ENCODE assay signal across 11 cellular contexts in the genomic region with DNA sequence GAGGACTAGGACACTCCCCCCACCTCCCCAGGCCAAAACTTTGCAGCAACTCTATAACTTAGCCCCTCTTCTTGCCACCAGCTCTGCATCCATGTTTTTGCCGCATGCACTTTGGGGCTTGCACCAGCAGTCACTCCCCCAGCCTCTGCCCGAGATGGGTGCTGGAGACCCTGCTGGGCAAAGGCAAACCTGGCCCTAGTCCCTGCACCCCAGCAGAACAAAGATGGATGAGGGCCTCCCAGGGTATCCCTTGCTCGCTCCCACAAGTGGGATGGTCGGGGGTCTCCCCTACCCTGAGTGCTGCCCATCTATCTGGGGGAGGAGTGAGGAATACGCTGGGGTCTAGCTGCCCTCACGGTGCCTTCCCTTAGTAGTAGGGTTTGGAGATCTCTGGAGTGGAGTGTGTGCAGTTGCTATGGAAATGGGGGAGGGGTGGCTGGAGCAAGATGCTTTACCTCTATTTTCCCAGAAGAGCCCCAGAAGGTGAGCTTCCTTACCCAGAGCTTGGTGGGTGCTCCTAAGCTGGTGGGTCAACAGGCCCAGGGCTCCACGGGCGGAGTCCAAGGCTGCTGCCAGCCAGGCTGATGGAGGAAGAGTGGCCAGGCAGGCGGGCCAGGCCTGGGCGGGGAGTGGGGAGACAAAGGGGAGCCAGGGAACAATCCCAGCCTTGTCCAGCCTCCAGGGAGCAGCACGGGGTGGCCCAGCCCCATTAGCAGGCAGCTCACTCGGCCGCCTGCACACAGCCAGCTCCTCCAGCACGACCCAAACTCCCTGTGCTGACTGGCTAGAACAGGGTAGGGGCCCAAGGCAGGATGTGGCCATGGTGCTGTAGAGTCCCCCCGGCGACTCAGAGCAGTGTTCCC. TPM values are rescaled to one million over a fixed set of nuclear protein-coding genes. Genes with fewer than 3 reads are reported as not detected.
DNase-seq lines count a peak whose midpoint lies in the region; ATAC-seq, FAIRE-seq and TF ChIP-seq lines count a peak whose summit lies in the region.
"Had no signal": no experiment of that assay in that cellular context is flagged by ENCODE, and none has a peak within 500 bp of the region (broad histone marks: within the 10 kb centered on the region; RNA-seq: fewer than 3 reads in every experiment).

A gene with protein sequence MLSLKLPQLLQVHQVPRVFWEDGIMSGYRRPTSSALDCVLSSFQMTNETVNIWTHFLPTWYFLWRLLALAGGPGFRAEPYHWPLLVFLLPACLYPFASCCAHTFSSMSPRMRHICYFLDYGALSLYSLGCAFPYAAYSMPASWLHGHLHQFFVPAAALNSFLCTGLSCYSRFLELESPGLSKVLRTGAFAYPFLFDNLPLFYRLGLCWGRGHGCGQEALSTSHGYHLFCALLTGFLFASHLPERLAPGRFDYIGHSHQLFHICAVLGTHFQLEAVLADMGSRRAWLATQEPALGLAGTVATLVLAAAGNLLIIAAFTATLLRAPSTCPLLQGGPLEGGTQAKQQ (minus strand): TSS at position 597 of the 863 bp plus-strand sequence. CDS start 1,325 bp downstream, outside the sequence.

- no peak within 1 kb of the TSS for H2AFZ ChIP-seq in DND-41 (ENCODE audit: low read depth, low read length)
- no peak within 1 kb of the TSS for H2AFZ ChIP-seq in osteoblast (ENCODE audit: low read length)

- H3K4me1 ChIP-seq in DND-41 (ENCODE audit: insufficient read depth, low read length) (no peaks in the 10 kb centered on the region), osteoblast (ENCODE audit: insufficient read depth, low read length) (peaks cover 6% of the 10 kb centered on the region)

- H3K4me2 ChIP-seq in DND-41 (ENCODE audit: insufficient read depth, low read length) (no peak within 1 kb of the TSS), osteoblast (ENCODE audit: insufficient read depth, low read length) (no peak within 1 kb of the TSS)
- H3K4me2 ChIP-seq: KMS-11 had no signal

- DNase-seq in DND-41 (no peak), NCI-H69 (lab: John Stamatoyannopoulos, UW) (peak; percentile 52), globus pallidus (ENCODE audit: low spot score) (peak; percentile 98), osteoblast (ENCODE audit: insufficient read length, low spot score, missing footprints) (peak; percentile 84), D721Med (ENCODE audit: insufficient read length, low spot score) (no peak), erythroblast (lab: John Stamatoyannopoulos, UW) (no peak), NCI-H1092 treated with DMSO at 0.1 percent for 48 hours (lab: John Stamatoyannopoulos, UW) (no peak)
- DNase-seq: SHP77 had no signal

- peaks cover 40% of the 10 kb centered on the region for H3K36me3 ChIP-seq in DND-41 (ENCODE audit: insufficient read depth, low read length)
- peaks cover 29% of the 10 kb centered on the region for H3K36me3 ChIP-seq in osteoblast (ENCODE audit: insufficient read depth, low read length)

- TF ChIP-seq CTCF in DND-41 (IDR thresholded peaks at IDR 0.05; ENCODE audit: borderline replicate concordance, extremely low read depth, low read length, poor library complexity, severe bottlenecking) (no peak), osteoblast (IDR thresholded peaks at IDR 0.05; ENCODE audit: extremely low read depth, low read depth, low read length) (no peak), D721Med (IDR thresholded peaks at IDR 0.05; ENCODE audit: insufficient read depth, missing control alignments) (no peak)

- H3K9ac ChIP-seq in DND-41 (ENCODE audit: low read depth, low read length) = no peak within 1 kb of the TSS
- H3K9ac ChIP-seq: KMS-11 had no signal

- no peaks in the 10 kb centered on the region for H3K79me2 ChIP-seq in DND-41 (ENCODE audit: insufficient read depth, low read length)
- H3K79me2 ChIP-seq in osteoblast (ENCODE audit: insufficient read depth, low read length) = no peaks in the 10 kb centered on the region

- H3K4me3 ChIP-seq in DND-41 (ENCODE audit: low read depth in 1 of 2, low read length in 2 of 2) (no peak within 1 kb of the TSS), osteoblast (ENCODE audit: insufficient read depth, low read length) (no peak within 1 kb of the TSS)
- H3K4me3 ChIP-seq: thoracic aorta had no signal

- H3K27ac ChIP-seq in DND-41 (ENCODE audit: low read length) (no peak within 1 kb of the TSS), osteoblast (ENCODE audit: low read depth, low read length) (no peak within 1 kb of the TSS)
- H3K27ac ChIP-seq: KMS-11, thoracic aorta had no signal

- ATAC-seq in DND-41 (ENCODE audit: insufficient read depth, low read depth) = peak; percentile 17; the same call in 2 of the 3 replicates
- ATAC-seq in GM21529 (IDR thresholded peaks at IDR 0.05; ENCODE audit: unreplicated experiment) = no peak

- TF ChIP-seq POLR2A in erythroblast (IDR thresholded peaks at IDR 0.05; ENCODE audit: low read length) = no peak

- FAIRE-seq in D721Med (lab: Jason Lieb, UNC) = no peak

- H4K20me1 ChIP-seq in DND-41 (ENCODE audit: insufficient read depth, low read length) = peaks cover 17% of the 10 kb centered on the region
- no peaks in the 10 kb centered on the region for H4K20me1 ChIP-seq in osteoblast (ENCODE audit: insufficient read depth, low read length)

- H3K27me3 ChIP-seq in DND-41 (ENCODE audit: insufficient read depth, low read length, poor library complexity) (no peaks in the 10 kb centered on the region), osteoblast (ENCODE audit: insufficient read depth, low read length) (peaks cover 19% of the 10 kb centered on the region)

- H3K9me3 ChIP-seq in DND-41 (ENCODE audit: insufficient read depth, low read length, severe bottlenecking) (no peaks in the 10 kb centered on the region), osteoblast (ENCODE audit: low read depth, low read length) (no peaks in the 10 kb centered on the region)
- H3K9me3 ChIP-seq: thoracic aorta had no signal

RNA-seq across cellular contexts. Expression of the gene that starts here (rescaled TPM):
- 0.36 and 0.59 TPM in 2 replicates for total RNA-seq in osteoblast

Comparison
In these comparisons a context has a peak if more than half of its experiments do, and no peak if none do; other contexts are left out.
1. Peak in DNase-seq in osteoblast; RNA of the gene not detected or under 1 TPM.
2. DNase-seq: peak in NCI-H69 (single experiment) and globus pallidus (single experiment); none in DND-41 (single experiment), D721Med (single experiment), erythroblast (0 of 2) and NCI-H1092 treated with DMSO at 0.1 percent for 48 hours (single experiment).